13 cellular contexts compared by ENCODE assay signal in the genomic region with DNA sequence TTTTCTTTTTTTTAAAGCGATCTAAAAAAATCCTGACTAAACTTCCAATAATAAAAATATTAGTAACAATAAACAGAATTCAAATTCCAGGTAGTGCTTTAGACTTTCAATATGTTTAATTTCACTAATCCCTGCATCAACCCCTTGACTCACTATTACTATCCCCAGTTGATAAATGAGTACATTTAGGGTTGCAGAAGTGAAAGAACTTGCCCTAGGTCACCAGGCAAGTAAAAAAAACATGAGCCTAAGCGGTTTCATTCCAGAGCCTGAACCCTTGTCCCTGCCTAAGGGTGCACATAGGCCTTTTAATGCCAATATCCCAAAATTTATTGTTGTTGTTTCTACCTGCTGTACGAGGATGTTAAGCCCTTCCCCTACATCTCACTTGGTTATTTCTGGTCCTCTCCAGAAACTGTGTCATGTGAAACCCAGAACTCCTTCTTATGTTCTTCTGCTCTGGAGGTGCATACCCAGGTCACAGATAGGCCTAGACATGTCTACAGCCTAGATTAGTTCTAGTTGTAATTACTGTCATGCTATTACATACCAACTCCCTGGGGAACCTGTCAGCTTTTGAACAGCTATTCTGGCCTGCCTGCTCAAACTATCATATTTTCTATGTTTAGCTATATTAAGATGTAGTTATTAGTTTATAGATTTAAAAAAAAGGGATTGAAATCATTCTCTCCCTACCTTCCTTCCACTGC.
A peak's percentile ranks its signal among the peaks of the same experiment; 100 is the strongest.
DNase-seq lines count a peak whose midpoint lies in the region; ATAC-seq and TF ChIP-seq lines count a peak whose summit lies in the region.
"Had no signal": no experiment of that assay in that cellular context is flagged by ENCODE, and none has a peak within 500 bp of the region (broad histone marks: within the 10 kb centered on the region; RNA-seq: fewer than 3 reads in every experiment).

No MANE protein-coding gene starts in this region.

- H3K4me3 Mint-ChIP-seq in memory B cell: no peak overlapping the region
- H3K4me3 Mint-ChIP-seq in CD8-positive, alpha-beta T cell: no peak overlapping the region
- H3K4me3 Mint-ChIP-seq: H9; natural killer cell treated with Interleukin-12 subunit alpha and Interleukin-12 subunit beta and Interleukin-15 and Interleukin-18, amount 100 ng/mL, for 72 hours had no signal

- no peaks in the 10 kb centered on the region for H3K27me3 Mint-ChIP-seq in memory B cell
- H3K27me3 Mint-ChIP-seq in CD8-positive, alpha-beta T cell (ENCODE audit: low read depth): no peaks in the 10 kb centered on the region
- H3K27me3 Mint-ChIP-seq: natural killer cell treated with Interleukin-12 subunit alpha and Interleukin-12 subunit beta and Interleukin-15 and Interleukin-18, amount 100 ng/mL, for 72 hours had no signal

- POLR2A ChIA-PET in CD8-positive, alpha-beta T cell (lab: Charles Lee): no interaction called here

- no peaks in the 10 kb centered on the region for H3K9me3 Mint-ChIP-seq in memory B cell
- peaks cover 2% of the 10 kb centered on the region for H3K9me3 Mint-ChIP-seq in CD8-positive, alpha-beta T cell
- H3K9me3 Mint-ChIP-seq: H9; natural killer cell treated with Interleukin-12 subunit alpha and Interleukin-12 subunit beta and Interleukin-15 and Interleukin-18, amount 100 ng/mL, for 72 hours had no signal

- no peak overlapping the region for H3K4me3 ChIP-seq in CD8-positive, alpha-beta T cell (ENCODE audit: low read depth, low read length)

- no peak overlapping the region for H3K27ac ChIP-seq in CD8-positive, alpha-beta T cell (ENCODE audit: low read depth, low read length)

- intact Hi-C loops in posterior cingulate gyrus (cut with DNase I): no loop called here
- intact Hi-C loops in CD8-positive, alpha-beta T cell (cut with DNase I, micrococcal nuclease): no loop called here

- DNase-seq in memory B cell (ENCODE audit: low spot score in 2 of 2): no peak
- no peak for DNase-seq in posterior cingulate gyrus
- DNase-seq in activated T-cell treated with anti-CD3 and anti-CD28 coated beads, Interleukin-2, amount 50 U/mL, for 1 hour: no peak
- no peak for DNase-seq in CD8-positive, alpha-beta T cell
- no peak for DNase-seq in NCI-H1048 (lab: John Stamatoyannopoulos, UW)
- DNase-seq: activated CD4-positive, alpha-beta T cell treated with anti-CD3 and anti-CD28 coated beads for 48 hours; DMS153; H9; NCI-H1694 treated with DMSO at 0.1 percent for 48 hours had no signal

- H3K4me1 ChIP-seq in CD8-positive, alpha-beta T cell (ENCODE audit: insufficient read depth, low read length): no peaks in the 10 kb centered on the region

- peak; percentile 78 for ATAC-seq in GM19023 (IDR thresholded peaks at IDR 0.05; ENCODE audit: unreplicated experiment)
- peak; percentile 75 for ATAC-seq in GM21786 (IDR thresholded peaks at IDR 0.05; ENCODE audit: unreplicated experiment)
- peak; percentile 64 for ATAC-seq in HG03159 (IDR thresholded peaks at IDR 0.05; ENCODE audit: unreplicated experiment)
- ATAC-seq in memory B cell (ENCODE audit: low read depth): no peak
- ATAC-seq in CD8-positive, alpha-beta T cell: no peak
- ATAC-seq: natural killer cell treated with Interleukin-12 subunit alpha and Interleukin-12 subunit beta and Interleukin-15 and Interleukin-18, amount 100 ng/mL, for 72 hours had no signal

- no peaks in the 10 kb centered on the region for H3K36me3 Mint-ChIP-seq in memory B cell
- H3K36me3 Mint-ChIP-seq in CD8-positive, alpha-beta T cell: no peaks in the 10 kb centered on the region
- H3K36me3 Mint-ChIP-seq: natural killer cell treated with Interleukin-12 subunit alpha and Interleukin-12 subunit beta and Interleukin-15 and Interleukin-18, amount 100 ng/mL, for 72 hours had no signal

- H3K27ac Mint-ChIP-seq in memory B cell: peak overlapping the region; percentile 76
- no peak overlapping the region for H3K27ac Mint-ChIP-seq in CD8-positive, alpha-beta T cell
- H3K27ac Mint-ChIP-seq: H9; natural killer cell treated with Interleukin-12 subunit alpha and Interleukin-12 subunit beta and Interleukin-15 and Interleukin-18, amount 100 ng/mL, for 72 hours had no signal

- CTCF ChIA-PET in CD8-positive, alpha-beta T cell (lab: Charles Lee): no interaction called here

- TF ChIP-seq CTCF in CD8-positive, alpha-beta T cell (IDR thresholded peaks at IDR 0.05): no peak

- no peaks in the 10 kb centered on the region for H3K27me3 ChIP-seq in CD8-positive, alpha-beta T cell (ENCODE audit: insufficient read depth, low read length)

- H3K9me3 ChIP-seq in CD8-positive, alpha-beta T cell (ENCODE audit: low read length): no peaks in the 10 kb centered on the region

- H3K4me1 Mint-ChIP-seq in memory B cell: peaks cover 14% of the 10 kb centered on the region
- H3K4me1 Mint-ChIP-seq in CD8-positive, alpha-beta T cell (ENCODE audit: low read depth): no peaks in the 10 kb centered on the region
- H3K4me1 Mint-ChIP-seq: H9 had no signal

- no peaks in the 10 kb centered on the region for H3K36me3 ChIP-seq in CD8-positive, alpha-beta T cell (ENCODE audit: insufficient read depth, low read length)

Comparison
In these comparisons a context has a peak if more than half of its experiments do, and no peak if none do; other contexts are left out.
1. ATAC-seq: peak in GM19023 (single experiment), GM21786 (single experiment) and HG03159 (single experiment); none in memory B cell (single experiment) and CD8-positive, alpha-beta T cell (single experiment).